1 cellular context compared by ENCODE assay signal in the genomic region with DNA sequence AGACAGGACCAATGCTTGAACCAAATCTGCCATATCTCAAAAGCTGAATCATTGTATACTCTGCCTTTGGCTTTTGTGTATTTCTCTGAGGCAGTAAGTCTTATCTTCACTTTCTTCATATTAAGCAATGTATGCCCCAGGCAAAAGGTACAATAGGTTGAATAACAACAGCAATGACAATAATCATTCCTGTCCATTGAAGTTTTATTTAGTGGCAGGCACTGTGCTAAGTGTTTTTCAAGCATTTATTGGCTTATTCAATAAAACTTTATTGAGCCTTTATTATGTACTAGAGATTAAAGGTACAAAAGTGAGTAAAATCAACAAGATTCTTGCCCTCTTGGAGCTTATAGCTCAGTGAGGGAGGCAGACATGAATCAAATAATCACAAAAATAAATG.
TF ChIP-seq lines count a peak whose summit lies in the region.

No MANE protein-coding gene starts in this region.

TF ChIP-seq in A549, 52 proteins besides CTCF, POLR2A, EP300 and RAD21 (continued from another document):
- TF ChIP-seq, protein P1, sequence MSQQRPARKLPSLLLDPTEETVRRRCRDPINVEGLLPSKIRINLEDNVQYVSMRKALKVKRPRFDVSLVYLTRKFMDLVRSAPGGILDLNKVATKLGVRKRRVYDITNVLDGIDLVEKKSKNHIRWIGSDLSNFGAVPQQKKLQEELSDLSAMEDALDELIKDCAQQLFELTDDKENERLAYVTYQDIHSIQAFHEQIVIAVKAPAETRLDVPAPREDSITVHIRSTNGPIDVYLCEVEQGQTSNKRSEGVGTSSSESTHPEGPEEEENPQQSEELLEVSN (IDR thresholded peaks at IDR 0.05; ENCODE audit: borderline replicate concordance, low read depth), result no peak
- TF ChIP-seq TP53 (CRISPR knock-in tag; IDR thresholded peaks at IDR 0.05) (no peak), EHF (CRISPR knock-in tag; IDR thresholded peaks at IDR 0.05) (no peak), SMC3 (IDR thresholded peaks at IDR 0.05) (no peak), ZFP36 (IDR thresholded peaks at IDR 0.05; ENCODE audit: borderline replicate concordance, partially characterized antibody) (no peak)
- TF ChIP-seq, protein P2, sequence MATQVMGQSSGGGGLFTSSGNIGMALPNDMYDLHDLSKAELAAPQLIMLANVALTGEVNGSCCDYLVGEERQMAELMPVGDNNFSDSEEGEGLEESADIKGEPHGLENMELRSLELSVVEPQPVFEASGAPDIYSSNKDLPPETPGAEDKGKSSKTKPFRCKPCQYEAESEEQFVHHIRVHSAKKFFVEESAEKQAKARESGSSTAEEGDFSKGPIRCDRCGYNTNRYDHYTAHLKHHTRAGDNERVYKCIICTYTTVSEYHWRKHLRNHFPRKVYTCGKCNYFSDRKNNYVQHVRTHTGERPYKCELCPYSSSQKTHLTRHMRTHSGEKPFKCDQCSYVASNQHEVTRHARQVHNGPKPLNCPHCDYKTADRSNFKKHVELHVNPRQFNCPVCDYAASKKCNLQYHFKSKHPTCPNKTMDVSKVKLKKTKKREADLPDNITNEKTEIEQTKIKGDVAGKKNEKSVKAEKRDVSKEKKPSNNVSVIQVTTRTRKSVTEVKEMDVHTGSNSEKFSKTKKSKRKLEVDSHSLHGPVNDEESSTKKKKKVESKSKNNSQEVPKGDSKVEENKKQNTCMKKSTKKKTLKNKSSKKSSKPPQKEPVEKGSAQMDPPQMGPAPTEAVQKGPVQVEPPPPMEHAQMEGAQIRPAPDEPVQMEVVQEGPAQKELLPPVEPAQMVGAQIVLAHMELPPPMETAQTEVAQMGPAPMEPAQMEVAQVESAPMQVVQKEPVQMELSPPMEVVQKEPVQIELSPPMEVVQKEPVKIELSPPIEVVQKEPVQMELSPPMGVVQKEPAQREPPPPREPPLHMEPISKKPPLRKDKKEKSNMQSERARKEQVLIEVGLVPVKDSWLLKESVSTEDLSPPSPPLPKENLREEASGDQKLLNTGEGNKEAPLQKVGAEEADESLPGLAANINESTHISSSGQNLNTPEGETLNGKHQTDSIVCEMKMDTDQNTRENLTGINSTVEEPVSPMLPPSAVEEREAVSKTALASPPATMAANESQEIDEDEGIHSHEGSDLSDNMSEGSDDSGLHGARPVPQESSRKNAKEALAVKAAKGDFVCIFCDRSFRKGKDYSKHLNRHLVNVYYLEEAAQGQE (IDR thresholded peaks at IDR 0.05), result no peak
- TF ChIP-seq, protein P3, sequence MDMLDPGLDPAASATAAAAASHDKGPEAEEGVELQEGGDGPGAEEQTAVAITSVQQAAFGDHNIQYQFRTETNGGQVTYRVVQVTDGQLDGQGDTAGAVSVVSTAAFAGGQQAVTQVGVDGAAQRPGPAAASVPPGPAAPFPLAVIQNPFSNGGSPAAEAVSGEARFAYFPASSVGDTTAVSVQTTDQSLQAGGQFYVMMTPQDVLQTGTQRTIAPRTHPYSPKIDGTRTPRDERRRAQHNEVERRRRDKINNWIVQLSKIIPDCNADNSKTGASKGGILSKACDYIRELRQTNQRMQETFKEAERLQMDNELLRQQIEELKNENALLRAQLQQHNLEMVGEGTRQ (IDR thresholded peaks at IDR 0.05), result no peak
